1 cellular context compared by ENCODE assay signal in the genomic region with DNA sequence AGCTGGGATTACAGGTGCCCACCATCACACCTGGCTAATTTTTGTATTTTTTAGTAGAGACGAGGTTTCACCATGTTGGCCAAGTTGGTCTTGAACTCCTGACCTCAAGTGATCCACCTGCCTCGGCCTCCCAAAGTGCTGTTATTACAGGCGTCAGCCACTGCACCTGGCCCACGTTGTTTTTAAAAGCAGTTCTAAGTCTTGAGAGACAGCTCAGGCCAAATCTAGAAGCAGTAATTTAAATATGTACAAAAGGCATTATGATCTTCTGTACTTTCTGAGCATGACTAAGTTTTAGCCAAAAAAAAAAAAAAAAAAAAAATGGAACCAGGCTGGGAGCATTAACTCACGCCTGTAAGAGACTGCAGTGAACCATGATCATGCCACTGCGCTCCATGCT.
TF ChIP-seq lines count a peak whose summit lies in the region.

No MANE protein-coding gene starts in this region.

TF ChIP-seq in K562, 482 proteins besides CTCF, POLR2A, EP300 and RAD21:
- peak; percentile 32; the same call in 1 of the 2 replicates for TF ChIP-seq ZNF384 (IDR thresholded peaks at IDR 0.05; ENCODE audit: low read depth, low read length)
